ENCODE assay signal across 13 cellular contexts in the genomic region with DNA sequence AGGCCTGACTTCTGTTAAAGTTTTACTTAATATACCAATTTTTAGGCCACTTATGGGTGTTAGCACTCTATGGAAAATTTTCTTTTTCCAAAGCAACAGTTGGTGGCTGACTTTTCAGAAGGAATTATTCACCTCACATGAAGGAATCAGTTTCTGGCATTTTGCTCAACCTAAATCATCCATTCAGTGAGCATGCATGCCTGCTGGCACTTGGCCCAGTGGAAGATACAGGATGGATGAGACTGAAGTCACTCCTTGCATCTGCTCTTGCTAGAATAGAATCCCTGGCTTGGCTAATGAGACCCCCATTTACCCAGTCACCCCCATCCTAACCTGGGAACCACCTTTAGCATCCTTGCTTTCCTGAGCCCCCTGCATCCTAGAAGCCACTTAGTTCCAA.
DNase-seq lines count a peak whose midpoint lies in the region; TF ChIP-seq lines count a peak whose summit lies in the region.
"Had no signal": no experiment of that assay in that cellular context is flagged by ENCODE, and none has a peak within 500 bp of the region (broad histone marks: within the 10 kb centered on the region; RNA-seq: fewer than 3 reads in every experiment).

No MANE protein-coding gene starts in this region.

- H3K27ac Mint-ChIP-seq in brain, result peak overlapping the region in 3 of 5 experiments; percentile 16 to 99 (median 35)
- H3K27ac Mint-ChIP-seq: CD8-positive, alpha-beta T cell had no signal

- H3K79me2 ChIP-seq in GM23248 (ENCODE audit: insufficient read depth), result no peaks in the 10 kb centered on the region

- H2AFZ ChIP-seq in GM23248, result no peak overlapping the region

- in situ Hi-C loops in GM23248 (cut with MboI), result no loop called here

- H3K27ac ChIP-seq in GM23248, result no peak overlapping the region

- H3K27me3 ChIP-seq in GM23248 (replicated peaks; ENCODE audit: insufficient read depth), result no peaks in the 10 kb centered on the region

- H3K4me3 ChIP-seq in GM23248, result no peak overlapping the region
- H3K4me3 ChIP-seq in skeletal muscle cell (ENCODE audit: low read depth, low read length), result no peak overlapping the region

- peaks cover 0 to 2% (median 0%) of the 10 kb centered on the region in 5 experiments for H3K9me3 Mint-ChIP-seq in brain
- H3K9me3 Mint-ChIP-seq: CD8-positive, alpha-beta T cell had no signal

- H3K9me2 ChIP-seq in GM23248 (ENCODE audit: insufficient read depth), result no peaks in the 10 kb centered on the region

- H3K27me3 Mint-ChIP-seq in brain, result peaks cover 12% of the 10 kb centered on the region

- DNase-seq in EH (ENCODE audit: low read depth) (peak; percentile 74), GM23248 (peak; percentile 50), skeletal muscle cell (ENCODE audit: low read depth) (peak; percentile 6), epidermal melanocyte (ENCODE audit: insufficient read length, low spot score) (no peak), DMS53 (lab: John Stamatoyannopoulos, UW) (no peak)
- no peak for DNase-seq in stimulated activated CD4-positive, alpha-beta T cell treated with anti-CD3 and anti-CD28 coated beads, Interleukin-4, amount 100 ng/mL, for 4 hours
- DNase-seq: CD8-positive, alpha-beta T cell; COR-L47; DMS153; HCEC 1CT; KBM-7 had no signal

- no peaks in the 10 kb centered on the region for H3K36me3 Mint-ChIP-seq in brain
- H3K36me3 Mint-ChIP-seq: CD14-positive monocyte; CD8-positive, alpha-beta T cell had no signal

- TF ChIP-seq CTCF in brain (conservative IDR thresholded peaks at IDR 0.05), result no peak

- no peak overlapping the region for H3K9ac ChIP-seq in GM23248

- peaks cover 10% of the 10 kb centered on the region for H3K4me1 ChIP-seq in GM23248 (ENCODE audit: insufficient read depth)

- peaks cover 5% of the 10 kb centered on the region; the same call in 1 of the 2 replicates for H3F3A ChIP-seq in GM23248 (ENCODE audit: insufficient read depth)

- H3K4me2 ChIP-seq in GM23248 (ENCODE audit: unreplicated experiment), result no peak overlapping the region

- no peaks in the 10 kb centered on the region for H4K20me1 ChIP-seq in GM23248 (ENCODE audit: insufficient read depth)

- H3K9me3 ChIP-seq in GM23248 (ENCODE audit: low read depth), result no peaks in the 10 kb centered on the region

- peak overlapping the region in 1 of 5 experiments; percentile 67 for H3K4me3 Mint-ChIP-seq in brain
- H3K4me3 Mint-ChIP-seq: CD14-positive monocyte; CD8-positive, alpha-beta T cell had no signal

- no peaks in the 10 kb centered on the region for H3K36me3 ChIP-seq in GM23248 (ENCODE audit: low read depth)

- H3K4me1 Mint-ChIP-seq in brain, result no peaks in the 10 kb centered on the region

Comparison
In these comparisons a context has a peak if more than half of its experiments do, and no peak if none do; other contexts are left out.
1. DNase-seq: peak in EH (single experiment), GM23248 (single experiment) and skeletal muscle cell (single experiment); none in epidermal melanocyte (single experiment), DMS53 (single experiment) and stimulated activated CD4-positive, alpha-beta T cell treated with anti-CD3 and anti-CD28 coated beads, Interleukin-4, amount 100 ng/mL, for 4 hours (0 of 2).